ENCODE assay signal across 23 cellular contexts in genomic region chr1:228270032-228270431, GRCh38.
DNase-seq lines count a peak whose midpoint lies in the region; ATAC-seq, FAIRE-seq and TF ChIP-seq lines count a peak whose summit lies in the region.
"Had no signal": no experiment of that assay in that cellular context is flagged by ENCODE, and none has a peak within 500 bp of the region (broad histone marks: within the 10 kb centered on the region; RNA-seq: fewer than 3 reads in every experiment).

No MANE protein-coding gene starts in this region.

- DNase-seq in cardiac septum (ENCODE audit: low spot score) (peak; percentile 38), left ventricle myocardium superior (no peak), K562 (ENCODE audit: extremely low read depth in 1 of 4, low spot score in 3 of 4) (no peak), fibroblast of villous mesenchyme (ENCODE audit: low read depth) (peak; percentile 36), skeletal muscle cell (ENCODE audit: low read depth) (peak; percentile 18), NCI-H510A treated with DMSO at 0.1 percent for 48 hours (lab: John Stamatoyannopoulos, UW) (no peak)
- no peak for DNase-seq in activated T-helper 1 cell treated with anti-CD3 and anti-CD28 coated beads, Interleukin-12 subunit alpha, Interleukin-12 subunit beta, Interleukin-2, Interleukin-4 antibody, amounts not matched to agents 30 ng/mL and 10 ng/mL and 1 ng/mL, durations not matched to agents 14 hours and 24 hours and 36 hours (ENCODE audit: low spot score)
- DNase-seq in activated T-cell treated with anti-CD3 and anti-CD28 coated beads, Interleukin-2, amount 50 U/mL, for 4 hours = no peak
- DNase-seq: activated CD4-positive, alpha-beta T cell treated with anti-CD3 and anti-CD28 coated beads, Interleukin-2, amount 10 ng/mL, durations not matched to agents 7 days and 5 days; activated naive CD4-positive, alpha-beta T cell treated with Interleukin-2 at 50 U/mL for 16 hours; CD4-positive, CD25-positive, alpha-beta regulatory T cell; cortex of kidney; GOT3; natural killer cell; NCI-H187; NCI-H345; NK-92 treated with Interleukin-12 subunit alpha and Interleukin-12 subunit beta, amount 100 ng/mL, for 24 hours; tibial artery had no signal

- H3K9ac ChIP-seq in K562 (ENCODE audit: insufficient read depth in 1 of 2, low read depth in 2 of 2, low read length in 2 of 2) = no peak overlapping the region

- no peak overlapping the region for H3K4me3 ChIP-seq in K562
- H3K4me3 ChIP-seq in fibroblast of villous mesenchyme (ENCODE audit: low read depth, low read length) = no peak overlapping the region
- no peak overlapping the region for H3K4me3 ChIP-seq in skeletal muscle cell (ENCODE audit: low read depth, low read length)
- H3K4me3 ChIP-seq: heart left ventricle, tibial artery had no signal

- TF ChIP-seq POLR2A in K562 (conservative IDR thresholded peaks at IDR 0.05) = no peak

- H3K9me3 ChIP-seq in K562 (replicated peaks; ENCODE audit: control insufficient read depth, insufficient read depth, low read depth, low read length) = no peaks in the 10 kb centered on the region
- H3K9me3 ChIP-seq: heart left ventricle, tibial artery had no signal

- BruUV-seq in K562 (replicated peaks; lab: Mats Ljungman, UMichigan) = no TSS peak

- peaks cover 5% of the 10 kb centered on the region for H3K9me1 ChIP-seq in K562 (ENCODE audit: control insufficient read depth, insufficient read depth, low read length)

- ATAC-seq in left ventricle myocardium superior (no peak), K562 (no peak)
- no peak for ATAC-seq in activated T-cell treated with anti-CD3 and anti-CD28 coated beads, Interleukin-2, amount 50 U/mL, for 4 hours
- ATAC-seq: heart left ventricle; stimulated activated effector memory CD8-positive, alpha-beta T cell treated with anti-CD3 and anti-CD28 coated beads, Interleukin-12 subunit alpha, Interleukin-12 subunit beta, amount 100 ng/mL, for 72 hours had no signal

- intact Hi-C loops in cardiac septum (cut with DNase I) = no loop called here
- intact Hi-C loops in left ventricle myocardium superior (cut with micrococcal nuclease) = no loop called here
- intact Hi-C loops in K562 (cut with micrococcal nuclease) = no loop called here
- intact Hi-C loops in activated T-helper 1 cell treated with anti-CD3 and anti-CD28 coated beads, Interleukin-12 subunit alpha, Interleukin-12 subunit beta, Interleukin-2, Interleukin-4 antibody, amounts not matched to agents 30 ng/mL and 10 ng/mL and 1 ng/mL, durations not matched to agents 14 hours and 24 hours and 36 hours (cut with micrococcal nuclease) = loop anchor here (10.0 kb wide), 1 partner anchor 535 kb away; the partner anchor contains the start of genes JMJD4 and SNAP47

- POLR2A ChIA-PET in K562 (lab: Yijun Ruan, JAX) = interaction anchor here (0.6 kb wide), 1 partner anchor 12 kb away, joined by 5 read pairs; no protein-coding TSS in a partner anchor

- no peaks in the 10 kb centered on the region for H3K36me3 Mint-ChIP-seq in activated T-helper 1 cell treated with anti-CD3 and anti-CD28 coated beads, Interleukin-12 subunit alpha, Interleukin-12 subunit beta, Interleukin-2, Interleukin-4 antibody, amounts not matched to agents 30 ng/mL and 10 ng/mL and 1 ng/mL, durations not matched to agents 14 hours and 24 hours and 36 hours (ENCODE audit: low read depth)
- H3K36me3 Mint-ChIP-seq in activated T-cell treated with anti-CD3 and anti-CD28 coated beads, Interleukin-2, amount 50 U/mL, for 4 hours (ENCODE audit: insufficient read depth) = no peaks in the 10 kb centered on the region
- H3K36me3 Mint-ChIP-seq: CD4-positive, CD25-positive, alpha-beta regulatory T cell; memory B cell; natural killer cell; stimulated activated effector memory CD8-positive, alpha-beta T cell treated with anti-CD3 and anti-CD28 coated beads, Interleukin-12 subunit alpha, Interleukin-12 subunit beta, amount 100 ng/mL, for 72 hours had no signal

- no peak overlapping the region for H3K4me2 ChIP-seq in K562 (ENCODE audit: insufficient read depth, low read length)

- H3K27ac Mint-ChIP-seq in activated T-helper 1 cell treated with anti-CD3 and anti-CD28 coated beads, Interleukin-12 subunit alpha, Interleukin-12 subunit beta, Interleukin-2, Interleukin-4 antibody, amounts not matched to agents 30 ng/mL and 10 ng/mL and 1 ng/mL, durations not matched to agents 14 hours and 24 hours and 36 hours = no peak overlapping the region
- H3K27ac Mint-ChIP-seq: activated CD4-positive, alpha-beta T cell treated with anti-CD3 and anti-CD28 coated beads, Interleukin-2, amount 10 ng/mL, durations not matched to agents 7 days and 5 days; CD4-positive, CD25-positive, alpha-beta regulatory T cell; memory B cell; natural killer cell had no signal

- peaks cover 4 to 43% of the 10 kb centered on the region in 2 experiments; a peak in 4 of 5 replicates for H3K4me1 ChIP-seq in K562 (replicated peaks in 1 of 2; ENCODE audit: control insufficient read depth in 2 of 2, insufficient read depth in 2 of 2, low read length in 2 of 2)

- no peak overlapping the region for H3K27ac ChIP-seq in K562 (ENCODE audit: extremely low read depth, low read depth, low read length)
- H3K27ac ChIP-seq: RWPE1, tibial artery had no signal

- peaks cover 7% of the 10 kb centered on the region; the same call in 1 of the 3 replicates for H3K36me3 ChIP-seq in K562 (ENCODE audit: control insufficient read depth, insufficient read depth, low read length)

- H3K4me1 Mint-ChIP-seq in activated T-helper 1 cell treated with anti-CD3 and anti-CD28 coated beads, Interleukin-12 subunit alpha, Interleukin-12 subunit beta, Interleukin-2, Interleukin-4 antibody, amounts not matched to agents 30 ng/mL and 10 ng/mL and 1 ng/mL, durations not matched to agents 14 hours and 24 hours and 36 hours (ENCODE audit: low read depth) = peaks cover 7% of the 10 kb centered on the region
- H3K4me1 Mint-ChIP-seq in activated T-cell treated with anti-CD3 and anti-CD28 coated beads, Interleukin-2, amount 50 U/mL, for 4 hours (ENCODE audit: low read depth) = peaks cover 7% of the 10 kb centered on the region

- TF ChIP-seq CTCF in K562 (IDR thresholded peaks at IDR 0.05 in 2 of 3, conservative IDR thresholded peaks at IDR 0.05 in 1 of 3; ENCODE audit: insufficient read depth in 2 of 3, low read depth in 1 of 3, low read length in 3 of 3) (no peak), fibroblast of villous mesenchyme (IDR thresholded peaks at IDR 0.05; ENCODE audit: insufficient read depth, low read depth, low read length) (no peak)

- no peaks in the 10 kb centered on the region for H3K9me3 Mint-ChIP-seq in activated T-helper 1 cell treated with anti-CD3 and anti-CD28 coated beads, Interleukin-12 subunit alpha, Interleukin-12 subunit beta, Interleukin-2, Interleukin-4 antibody, amounts not matched to agents 30 ng/mL and 10 ng/mL and 1 ng/mL, durations not matched to agents 14 hours and 24 hours and 36 hours
- H3K9me3 Mint-ChIP-seq in activated T-cell treated with anti-CD3 and anti-CD28 coated beads, Interleukin-2, amount 50 U/mL, for 4 hours = no peaks in the 10 kb centered on the region
- H3K9me3 Mint-ChIP-seq: activated CD4-positive, alpha-beta T cell treated with anti-CD3 and anti-CD28 coated beads, Interleukin-2, amount 10 ng/mL, durations not matched to agents 7 days and 5 days; CD4-positive, CD25-positive, alpha-beta regulatory T cell; memory B cell; natural killer cell; stimulated activated effector memory CD8-positive, alpha-beta T cell treated with anti-CD3 and anti-CD28 coated beads, Interleukin-12 subunit alpha, Interleukin-12 subunit beta, amount 100 ng/mL, for 72 hours had no signal

- H3K27me3 ChIP-seq in K562 (ENCODE audit: control insufficient read depth in 2 of 2, insufficient read depth in 2 of 2, low read length in 2 of 2) = no peaks in the 10 kb centered on the region
- H3K27me3 ChIP-seq: heart left ventricle, tibial artery had no signal

- FAIRE-seq in K562 (lab: Jason Lieb, UNC) = no peak
- FAIRE-seq: A204.1 had no signal

- 20% methylated on average over 1 of the region's 1 CpG for WGBS in K562 (ENCODE audit: insufficient coverage, low coverage, missing lambda C conversion rate)

- TF ChIP-seq RAD21 in K562 (CRISPR knock-in tag; conservative IDR thresholded peaks at IDR 0.05 in 1 of 2, IDR thresholded peaks at IDR 0.05 in 1 of 2) = no peak

- in situ Hi-C loops in K562 (cut with MboI) = no loop called here

- H3K27me3 Mint-ChIP-seq in activated T-helper 1 cell treated with anti-CD3 and anti-CD28 coated beads, Interleukin-12 subunit alpha, Interleukin-12 subunit beta, Interleukin-2, Interleukin-4 antibody, amounts not matched to agents 30 ng/mL and 10 ng/mL and 1 ng/mL, durations not matched to agents 14 hours and 24 hours and 36 hours (ENCODE audit: insufficient read depth) = no peaks in the 10 kb centered on the region
- H3K27me3 Mint-ChIP-seq in activated T-cell treated with anti-CD3 and anti-CD28 coated beads, Interleukin-2, amount 50 U/mL, for 4 hours (ENCODE audit: low read depth) = no peaks in the 10 kb centered on the region
- H3K27me3 Mint-ChIP-seq: activated CD4-positive, alpha-beta T cell treated with anti-CD3 and anti-CD28 coated beads, Interleukin-2, amount 10 ng/mL, durations not matched to agents 7 days and 5 days; CD4-positive, CD25-positive, alpha-beta regulatory T cell; memory B cell had no signal

- no peaks in the 10 kb centered on the region for H3K79me2 ChIP-seq in K562 (ENCODE audit: control insufficient read depth, insufficient read depth, low read length)

- no peak overlapping the region for H3K4me3 Mint-ChIP-seq in activated T-helper 1 cell treated with anti-CD3 and anti-CD28 coated beads, Interleukin-12 subunit alpha, Interleukin-12 subunit beta, Interleukin-2, Interleukin-4 antibody, amounts not matched to agents 30 ng/mL and 10 ng/mL and 1 ng/mL, durations not matched to agents 14 hours and 24 hours and 36 hours
- H3K4me3 Mint-ChIP-seq in activated T-cell treated with anti-CD3 and anti-CD28 coated beads, Interleukin-2, amount 50 U/mL, for 4 hours = no peak overlapping the region
- H3K4me3 Mint-ChIP-seq: activated CD4-positive, alpha-beta T cell treated with anti-CD3 and anti-CD28 coated beads, Interleukin-2, amount 10 ng/mL, durations not matched to agents 7 days and 5 days; CD4-positive, CD25-positive, alpha-beta regulatory T cell; memory B cell; natural killer cell; stimulated activated effector memory CD8-positive, alpha-beta T cell treated with anti-CD3 and anti-CD28 coated beads, Interleukin-12 subunit alpha, Interleukin-12 subunit beta, amount 100 ng/mL, for 72 hours had no signal

- no peak for TF ChIP-seq EP300 in K562 (IDR thresholded peaks at IDR 0.05; ENCODE audit: low read length)

- no peaks in the 10 kb centered on the region for H4K20me1 ChIP-seq in K562 (replicated peaks; ENCODE audit: control insufficient read depth, insufficient read depth, low read length)

- no peak overlapping the region for H2AFZ ChIP-seq in K562 (ENCODE audit: low read depth, low read length)

- CTCF ChIA-PET in K562 (lab: Yijun Ruan, JAX; ENCODE audit: low intra/inter-chr PET ratio) = interaction anchor here (0.6 kb wide), 1 partner anchor 249 kb away, joined by 3 read pairs; no protein-coding TSS in a partner anchor

TF ChIP-seq in K562, 482 proteins besides CTCF, POLR2A, EP300 and RAD21 (continues in another document):
- TF ChIP-seq C11orf30 (IDR thresholded peaks at IDR 0.05; ENCODE audit: low read depth) (no peak), ZNF224 (CRISPR knock-in tag; IDR thresholded peaks at IDR 0.05) (no peak), ZNF384 (IDR thresholded peaks at IDR 0.05; ENCODE audit: low read depth, low read length) (peak; percentile 90)

Comparison
In these comparisons a context has a peak if more than half of its experiments do, and no peak if none do; other contexts are left out.
1. DNase-seq: peak in cardiac septum (single experiment), fibroblast of villous mesenchyme (single experiment) and skeletal muscle cell (single experiment); none in left ventricle myocardium superior (single experiment), K562 (0 of 4), activated T-helper 1 cell treated with anti-CD3 and anti-CD28 coated beads, Interleukin-12 subunit alpha, Interleukin-12 subunit beta, Interleukin-2, Interleukin-4 antibody, amounts not matched to agents 30 ng/mL and 10 ng/mL and 1 ng/mL, durations not matched to agents 14 hours and 24 hours and 36 hours (single experiment), activated T-cell treated with anti-CD3 and anti-CD28 coated beads, Interleukin-2, amount 50 U/mL, for 4 hours (single experiment) and NCI-H510A treated with DMSO at 0.1 percent for 48 hours (single experiment).